1 cellular context compared by ENCODE assay signal in the genomic region with DNA sequence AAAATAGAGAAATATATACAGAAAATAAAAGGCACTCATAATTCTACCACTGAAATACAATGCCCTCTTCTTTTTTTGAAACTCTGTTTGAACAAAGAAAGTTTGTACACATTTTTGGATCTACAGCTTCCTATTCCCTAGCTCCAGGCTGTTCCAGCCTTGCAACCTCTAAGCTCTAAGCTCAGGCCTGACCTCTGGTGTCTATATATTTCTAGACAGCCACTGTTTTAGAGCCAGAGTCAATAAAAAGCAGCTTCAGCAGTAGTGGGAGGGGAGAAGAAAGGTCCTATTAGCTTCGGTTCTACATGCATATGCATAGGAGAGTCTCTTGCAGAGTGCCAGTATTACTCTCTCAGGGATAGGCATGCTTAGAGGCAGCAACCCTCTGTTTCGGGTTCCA.
TF ChIP-seq lines count a peak whose summit lies in the region.

No MANE protein-coding gene starts in this region.

TF ChIP-seq in GM23338, 12 proteins besides CTCF, POLR2A, EP300 and RAD21 (continued from another document):
- TF ChIP-seq, protein P1, sequence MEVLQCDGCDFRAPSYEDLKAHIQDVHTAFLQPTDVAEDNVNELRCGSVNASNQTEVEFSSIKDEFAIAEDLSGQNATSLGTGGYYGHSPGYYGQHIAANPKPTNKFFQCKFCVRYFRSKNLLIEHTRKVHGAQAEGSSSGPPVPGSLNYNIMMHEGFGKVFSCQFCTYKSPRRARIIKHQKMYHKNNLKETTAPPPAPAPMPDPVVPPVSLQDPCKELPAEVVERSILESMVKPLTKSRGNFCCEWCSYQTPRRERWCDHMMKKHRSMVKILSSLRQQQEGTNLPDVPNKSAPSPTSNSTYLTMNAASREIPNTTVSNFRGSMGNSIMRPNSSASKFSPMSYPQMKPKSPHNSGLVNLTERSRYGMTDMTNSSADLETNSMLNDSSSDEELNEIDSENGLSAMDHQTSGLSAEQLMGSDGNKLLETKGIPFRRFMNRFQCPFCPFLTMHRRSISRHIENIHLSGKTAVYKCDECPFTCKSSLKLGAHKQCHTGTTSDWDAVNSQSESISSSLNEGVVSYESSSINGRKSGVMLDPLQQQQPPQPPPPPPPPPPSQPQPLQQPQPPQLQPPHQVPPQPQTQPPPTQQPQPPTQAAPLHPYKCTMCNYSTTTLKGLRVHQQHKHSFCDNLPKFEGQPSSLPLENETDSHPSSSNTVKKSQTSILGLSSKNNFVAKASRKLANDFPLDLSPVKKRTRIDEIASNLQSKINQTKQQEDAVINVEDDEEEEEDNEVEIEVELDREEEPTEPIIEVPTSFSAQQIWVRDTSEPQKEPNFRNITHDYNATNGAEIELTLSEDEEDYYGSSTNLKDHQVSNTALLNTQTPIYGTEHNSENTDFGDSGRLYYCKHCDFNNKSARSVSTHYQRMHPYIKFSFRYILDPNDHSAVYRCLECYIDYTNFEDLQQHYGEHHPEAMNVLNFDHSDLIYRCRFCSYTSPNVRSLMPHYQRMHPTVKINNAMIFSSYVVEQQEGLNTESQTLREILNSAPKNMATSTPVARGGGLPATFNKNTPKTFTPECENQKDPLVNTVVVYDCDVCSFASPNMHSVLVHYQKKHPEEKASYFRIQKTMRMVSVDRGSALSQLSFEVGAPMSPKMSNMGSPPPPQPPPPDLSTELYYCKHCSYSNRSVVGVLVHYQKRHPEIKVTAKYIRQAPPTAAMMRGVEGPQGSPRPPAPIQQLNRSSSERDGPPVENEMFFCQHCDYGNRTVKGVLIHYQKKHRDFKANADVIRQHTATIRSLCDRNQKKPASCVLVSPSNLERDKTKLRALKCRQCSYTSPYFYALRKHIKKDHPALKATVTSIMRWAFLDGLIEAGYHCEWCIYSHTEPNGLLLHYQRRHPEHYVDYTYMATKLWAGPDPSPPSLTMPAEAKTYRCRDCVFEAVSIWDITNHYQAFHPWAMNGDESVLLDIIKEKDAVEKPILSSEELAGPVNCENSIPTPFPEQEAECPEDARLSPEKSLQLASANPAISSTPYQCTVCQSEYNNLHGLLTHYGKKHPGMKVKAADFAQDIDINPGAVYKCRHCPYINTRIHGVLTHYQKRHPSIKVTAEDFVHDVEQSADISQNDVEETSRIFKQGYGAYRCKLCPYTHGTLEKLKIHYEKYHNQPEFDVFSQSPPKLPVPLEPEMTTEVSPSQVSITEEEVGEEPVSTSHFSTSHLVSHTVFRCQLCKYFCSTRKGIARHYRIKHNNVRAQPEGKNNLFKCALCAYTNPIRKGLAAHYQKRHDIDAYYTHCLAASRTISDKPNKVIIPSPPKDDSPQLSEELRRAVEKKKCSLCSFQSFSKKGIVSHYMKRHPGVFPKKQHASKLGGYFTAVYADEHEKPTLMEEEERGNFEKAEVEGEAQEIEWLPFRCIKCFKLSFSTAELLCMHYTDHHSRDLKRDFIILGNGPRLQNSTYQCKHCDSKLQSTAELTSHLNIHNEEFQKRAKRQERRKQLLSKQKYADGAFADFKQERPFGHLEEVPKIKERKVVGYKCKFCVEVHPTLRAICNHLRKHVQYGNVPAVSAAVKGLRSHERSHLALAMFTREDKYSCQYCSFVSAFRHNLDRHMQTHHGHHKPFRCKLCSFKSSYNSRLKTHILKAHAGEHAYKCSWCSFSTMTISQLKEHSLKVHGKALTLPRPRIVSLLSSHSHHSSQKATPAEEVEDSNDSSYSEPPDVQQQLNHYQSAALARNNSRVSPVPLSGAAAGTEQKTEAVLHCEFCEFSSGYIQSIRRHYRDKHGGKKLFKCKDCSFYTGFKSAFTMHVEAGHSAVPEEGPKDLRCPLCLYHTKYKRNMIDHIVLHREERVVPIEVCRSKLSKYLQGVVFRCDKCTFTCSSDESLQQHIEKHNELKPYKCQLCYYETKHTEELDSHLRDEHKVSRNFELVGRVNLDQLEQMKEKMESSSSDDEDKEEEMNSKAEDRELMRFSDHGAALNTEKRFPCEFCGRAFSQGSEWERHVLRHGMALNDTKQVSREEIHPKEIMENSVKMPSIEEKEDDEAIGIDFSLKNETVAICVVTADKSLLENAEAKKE (CRISPR knock-in tag; IDR thresholded peaks at IDR 0.05), result no peak
- TF ChIP-seq EZH2 (IDR thresholded peaks at IDR 0.05; ENCODE audit: low read depth, unreplicated experiment), result no peak
- no peak for TF ChIP-seq NANOG (IDR thresholded peaks at IDR 0.05; ENCODE audit: borderline replicate concordance)
- TF ChIP-seq EZH2phosphoT487 (IDR thresholded peaks at IDR 0.05; ENCODE audit: unreplicated experiment), result no peak
- TF ChIP-seq, protein P2, sequence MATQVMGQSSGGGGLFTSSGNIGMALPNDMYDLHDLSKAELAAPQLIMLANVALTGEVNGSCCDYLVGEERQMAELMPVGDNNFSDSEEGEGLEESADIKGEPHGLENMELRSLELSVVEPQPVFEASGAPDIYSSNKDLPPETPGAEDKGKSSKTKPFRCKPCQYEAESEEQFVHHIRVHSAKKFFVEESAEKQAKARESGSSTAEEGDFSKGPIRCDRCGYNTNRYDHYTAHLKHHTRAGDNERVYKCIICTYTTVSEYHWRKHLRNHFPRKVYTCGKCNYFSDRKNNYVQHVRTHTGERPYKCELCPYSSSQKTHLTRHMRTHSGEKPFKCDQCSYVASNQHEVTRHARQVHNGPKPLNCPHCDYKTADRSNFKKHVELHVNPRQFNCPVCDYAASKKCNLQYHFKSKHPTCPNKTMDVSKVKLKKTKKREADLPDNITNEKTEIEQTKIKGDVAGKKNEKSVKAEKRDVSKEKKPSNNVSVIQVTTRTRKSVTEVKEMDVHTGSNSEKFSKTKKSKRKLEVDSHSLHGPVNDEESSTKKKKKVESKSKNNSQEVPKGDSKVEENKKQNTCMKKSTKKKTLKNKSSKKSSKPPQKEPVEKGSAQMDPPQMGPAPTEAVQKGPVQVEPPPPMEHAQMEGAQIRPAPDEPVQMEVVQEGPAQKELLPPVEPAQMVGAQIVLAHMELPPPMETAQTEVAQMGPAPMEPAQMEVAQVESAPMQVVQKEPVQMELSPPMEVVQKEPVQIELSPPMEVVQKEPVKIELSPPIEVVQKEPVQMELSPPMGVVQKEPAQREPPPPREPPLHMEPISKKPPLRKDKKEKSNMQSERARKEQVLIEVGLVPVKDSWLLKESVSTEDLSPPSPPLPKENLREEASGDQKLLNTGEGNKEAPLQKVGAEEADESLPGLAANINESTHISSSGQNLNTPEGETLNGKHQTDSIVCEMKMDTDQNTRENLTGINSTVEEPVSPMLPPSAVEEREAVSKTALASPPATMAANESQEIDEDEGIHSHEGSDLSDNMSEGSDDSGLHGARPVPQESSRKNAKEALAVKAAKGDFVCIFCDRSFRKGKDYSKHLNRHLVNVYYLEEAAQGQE (IDR thresholded peaks at IDR 0.05; ENCODE audit: unreplicated experiment), result no peak
- TF ChIP-seq JUNB (IDR thresholded peaks at IDR 0.05; ENCODE audit: unreplicated experiment), result no peak
TF ChIP-seq in GM23338: peak in this region for 0.
